1 cellular context compared by ENCODE assay signal in the genomic region with DNA sequence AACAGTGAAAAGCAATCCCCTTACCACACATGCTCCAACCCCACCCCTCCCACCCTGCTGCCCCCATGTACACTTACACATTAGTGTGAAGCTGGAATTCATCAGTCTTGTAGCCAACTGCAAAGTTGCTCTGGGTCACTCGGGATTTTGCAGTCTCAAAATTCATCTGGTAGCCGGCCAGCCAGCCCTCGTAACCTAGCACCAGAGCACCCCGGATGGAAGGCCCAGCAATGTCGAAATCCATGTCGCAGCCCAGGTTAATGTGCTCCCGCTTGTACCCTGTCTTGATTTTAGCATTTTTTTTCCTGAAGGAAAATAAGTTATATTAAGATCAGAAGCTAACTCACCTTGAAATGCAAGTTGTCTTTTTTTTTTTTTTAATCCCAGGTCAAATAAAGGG.
TF ChIP-seq lines count a peak whose summit lies in the region.

No MANE protein-coding gene starts in this region.

TF ChIP-seq in HepG2, 621 proteins besides CTCF, POLR2A, EP300 and RAD21:
- TF ChIP-seq ZFP41 (CRISPR knock-in tag; IDR thresholded peaks at IDR 0.05; ENCODE audit: borderline replicate concordance) (no peak), KDM2A (CRISPR knock-in tag; IDR thresholded peaks at IDR 0.05; ENCODE audit: borderline replicate concordance, low read depth) (no peak), ZNF414 (CRISPR knock-in tag; IDR thresholded peaks at IDR 0.05) (no peak)
- TF ChIP-seq, protein P1, sequence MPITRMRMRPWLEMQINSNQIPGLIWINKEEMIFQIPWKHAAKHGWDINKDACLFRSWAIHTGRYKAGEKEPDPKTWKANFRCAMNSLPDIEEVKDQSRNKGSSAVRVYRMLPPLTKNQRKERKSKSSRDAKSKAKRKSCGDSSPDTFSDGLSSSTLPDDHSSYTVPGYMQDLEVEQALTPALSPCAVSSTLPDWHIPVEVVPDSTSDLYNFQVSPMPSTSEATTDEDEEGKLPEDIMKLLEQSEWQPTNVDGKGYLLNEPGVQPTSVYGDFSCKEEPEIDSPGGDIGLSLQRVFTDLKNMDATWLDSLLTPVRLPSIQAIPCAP (CRISPR knock-in tag; IDR thresholded peaks at IDR 0.05; ENCODE audit: low read depth), result no peak
